Comparison of ENCODE assay signal across 2 cellular contexts in genomic region chr3:63308072-63308471, GRCh38.
TF ChIP-seq lines count a peak whose summit lies in the region.

No MANE protein-coding gene starts in this region.

TF ChIP-seq in HepG2, 621 proteins besides CTCF, POLR2A, EP300 and RAD21:
- peak; percentile 93 for TF ChIP-seq CREB1 (IDR thresholded peaks at IDR 0.05)
- no peak for TF ChIP-seq CREB1 (CRISPR knock-in tag; IDR thresholded peaks at IDR 0.05)
- peak; percentile 96 for TF ChIP-seq ATF7 (IDR thresholded peaks at IDR 0.05)
- TF ChIP-seq ATF7 (CRISPR knock-in tag; IDR thresholded peaks at IDR 0.05): no peak
- TF ChIP-seq SMYD3 (CRISPR knock-in tag; IDR thresholded peaks at IDR 0.05): no peak

TF ChIP-seq in GM12878, 131 proteins besides CTCF, POLR2A, EP300 and RAD21:
- TF ChIP-seq PAX8 (IDR thresholded peaks at IDR 0.05): no peak
- TF ChIP-seq ATF7 (IDR thresholded peaks at IDR 0.05; ENCODE audit: low read depth): peak; percentile 18; the same call in 1 of the 2 replicates
